21 cellular contexts compared by ENCODE assay signal in the genomic region with DNA sequence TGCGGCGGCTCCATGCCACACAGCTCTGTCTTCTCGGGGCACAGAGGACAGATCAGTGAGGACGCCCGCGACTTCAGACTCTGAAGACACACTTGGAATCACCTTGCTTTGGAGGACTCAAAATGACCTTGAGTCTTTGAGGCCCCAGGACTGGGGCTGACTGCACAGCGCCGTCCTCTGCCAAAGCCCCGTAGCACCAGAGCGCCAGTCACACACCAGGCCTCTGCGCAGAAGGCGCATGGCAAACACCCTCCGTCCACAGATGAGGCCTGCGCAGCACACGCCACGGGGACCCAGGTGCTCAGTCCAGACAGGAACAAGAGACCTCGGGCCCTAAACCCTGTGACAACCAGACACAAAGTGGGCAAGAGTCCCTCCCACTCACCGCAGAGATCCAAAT.
DNase-seq lines count a peak whose midpoint lies in the region; ATAC-seq and TF ChIP-seq lines count a peak whose summit lies in the region.
"Had no signal": no experiment of that assay in that cellular context is flagged by ENCODE, and none has a peak within 500 bp of the region (broad histone marks: within the 10 kb centered on the region; RNA-seq: fewer than 3 reads in every experiment).

No MANE protein-coding gene starts in this region.

- no peak overlapping the region for H3K56ac ChIP-seq in mesendoderm (ENCODE audit: low read length)

- TF ChIP-seq CTCF in mammary epithelial cell (conservative IDR thresholded peaks at IDR 0.05 in 1 of 2, IDR thresholded peaks at IDR 0.05 in 1 of 2; ENCODE audit: extremely low read depth in 1 of 2, insufficient read depth in 1 of 2, low read depth in 1 of 2, low read length in 2 of 2): no peak

- H2AFZ ChIP-seq in mammary epithelial cell (ENCODE audit: low read depth, low read length): no peak overlapping the region

- CTCF ChIA-PET in activated naive CD4-positive, alpha-beta T cell treated with anti-CD3 and anti-CD28 coated beads, Interleukin-2, amount 10 ng/mL, durations not matched to agents 7 days and 5 days (lab: Charles Lee): no interaction called here
- CTCF ChIA-PET in mammary epithelial cell (lab: Charles Lee; ENCODE audit: low non-redundant PET): no interaction called here

- H3K27me3 ChIP-seq in HUES6 (ENCODE audit: control insufficient read depth, insufficient read depth, low read length): no peaks in the 10 kb centered on the region
- no peaks in the 10 kb centered on the region for H3K27me3 ChIP-seq in mesendoderm (ENCODE audit: insufficient read depth, low read length, poor library complexity)
- H3K27me3 ChIP-seq in mammary epithelial cell (ENCODE audit: insufficient read depth, low read length): no peaks in the 10 kb centered on the region
- H3K27me3 ChIP-seq: Peyer's patch, SJCRH30 had no signal

- in situ Hi-C loops in mammary epithelial cell (cut with MboI; ENCODE audit: low sequenced_read_pairs in 2 of 2): no loop called here

- H3K4me1 Mint-ChIP-seq in activated naive CD4-positive, alpha-beta T cell treated with anti-CD3 and anti-CD28 coated beads, Interleukin-2, amount 50 U/mL, for 24 hours: peaks cover 55% of the 10 kb centered on the region
- H3K4me1 Mint-ChIP-seq in activated naive CD4-positive, alpha-beta T cell treated with anti-CD3 and anti-CD28 coated beads, Interleukin-2, amount 10 ng/mL, durations not matched to agents 7 days and 5 days: peaks cover 44% of the 10 kb centered on the region
- H3K4me1 Mint-ChIP-seq in immature natural killer cell: peaks cover 63 to 87% of the 10 kb centered on the region in 2 donors
- H3K4me1 Mint-ChIP-seq in stimulated activated naive B cell treated with anti-CD40 and anti-IgM and Interleukin-4, amounts not matched to agents 10 μg/mL and 1 μg/mL and 100 μg/mL, for 72 hours: peaks cover 63 to 85% of the 10 kb centered on the region in 2 donors

- WGBS in mesendoderm (ENCODE audit: extremely low coverage, insufficient coverage, low lambda C conversion rate): no CpG with 5 or more reads among the region's 18 CpGs
- 99% methylated on average over 15 of the region's 18 CpGs for WGBS in mammary epithelial cell (ENCODE audit: low coverage, missing lambda C conversion rate)

- no peaks in the 10 kb centered on the region for H3K79me2 ChIP-seq in mesendoderm (ENCODE audit: control insufficient read depth, insufficient read depth, low read length)
- H3K79me2 ChIP-seq in mammary epithelial cell (ENCODE audit: insufficient read depth, low read length): peaks cover 6% of the 10 kb centered on the region

- H3K4ac ChIP-seq in mesendoderm (ENCODE audit: low read depth, low read length): no peak overlapping the region

- peak overlapping the region; percentile 2 for H3K4me3 Mint-ChIP-seq in activated naive CD4-positive, alpha-beta T cell treated with anti-CD3 and anti-CD28 coated beads, Interleukin-2, amount 50 U/mL, for 24 hours
- H3K4me3 Mint-ChIP-seq in activated naive CD4-positive, alpha-beta T cell treated with anti-CD3 and anti-CD28 coated beads, Interleukin-2, amount 10 ng/mL, durations not matched to agents 7 days and 5 days: no peak overlapping the region
- H3K4me3 Mint-ChIP-seq in immature natural killer cell: peak overlapping the region in 3 of 5 donors; percentile 51 to 80 (median 77)
- no peak overlapping the region for H3K4me3 Mint-ChIP-seq in stimulated activated naive B cell treated with anti-CD40 and anti-IgM and Interleukin-4, amounts not matched to agents 10 μg/mL and 1 μg/mL and 100 μg/mL, for 72 hours
- H3K4me3 Mint-ChIP-seq: CD4-positive, alpha-beta memory T cell had no signal

- no peak overlapping the region for H2BK15ac ChIP-seq in mesendoderm (replicated peaks; ENCODE audit: low read depth)

- no peak overlapping the region for H2BK120ac ChIP-seq in mesendoderm (ENCODE audit: low read depth, low read length)

- H3K4me3 ChIP-seq in HUES6 (ENCODE audit: low read depth, low read length) (no peak overlapping the region), mesendoderm (ENCODE audit: low read length) (no peak overlapping the region), mammary epithelial cell (replicated peaks in 1 of 3; ENCODE audit: insufficient read depth in 1 of 3, low read depth in 2 of 3, low read length in 3 of 3) (no peak overlapping the region)
- H3K4me3 ChIP-seq: HAP-1, Peyer's patch, SJCRH30 had no signal

- BruUV-seq in mammary epithelial cell (replicated peaks; lab: Mats Ljungman, UMichigan): no TSS peak

- no peaks in the 10 kb centered on the region for H3K9me3 Mint-ChIP-seq in activated naive CD4-positive, alpha-beta T cell treated with anti-CD3 and anti-CD28 coated beads, Interleukin-2, amount 50 U/mL, for 24 hours
- no peaks in the 10 kb centered on the region for H3K9me3 Mint-ChIP-seq in activated naive CD4-positive, alpha-beta T cell treated with anti-CD3 and anti-CD28 coated beads, Interleukin-2, amount 10 ng/mL, durations not matched to agents 7 days and 5 days
- H3K9me3 Mint-ChIP-seq in immature natural killer cell: peaks cover 4 to 13% (median 8%) of the 10 kb centered on the region in 6 donors
- peaks cover 6 to 7% of the 10 kb centered on the region in 2 donors for H3K9me3 Mint-ChIP-seq in stimulated activated naive B cell treated with anti-CD40 and anti-IgM and Interleukin-4, amounts not matched to agents 10 μg/mL and 1 μg/mL and 100 μg/mL, for 72 hours

- H3K27ac ChIP-seq in HUES6 (ENCODE audit: low read depth, low read length) (0 out of 2 replicates have a peak overlapping the region, but pooled peaks have one; percentile 7), mesendoderm (ENCODE audit: low read depth, low read length) (no peak overlapping the region), mammary epithelial cell (ENCODE audit: insufficient read depth, low read depth, low read length) (no peak overlapping the region)
- H3K27ac ChIP-seq: KMS-11, Peyer's patch, SJCRH30 had no signal

- no peak for ATAC-seq in stimulated activated naive B cell treated with anti-CD40 and anti-IgM and Interleukin-4, amounts not matched to agents 10 μg/mL and 1 μg/mL and 100 μg/mL, for 72 hours (replicated peaks)
- ATAC-seq in GM19324 (IDR thresholded peaks at IDR 0.05; ENCODE audit: low FRiP score, unreplicated experiment): no peak

- no peak overlapping the region for H4K5ac ChIP-seq in mesendoderm (ENCODE audit: low read length)

- H3K18ac ChIP-seq in mesendoderm (ENCODE audit: low read length): no peak overlapping the region

- H3K23ac ChIP-seq in mesendoderm (ENCODE audit: low read length): no peak overlapping the region

- H3K4me2 ChIP-seq in mesendoderm (ENCODE audit: low read length): no peak overlapping the region
- H3K4me2 ChIP-seq in mammary epithelial cell (ENCODE audit: insufficient read depth, low read depth, low read length): no peak overlapping the region
- H3K4me2 ChIP-seq: KMS-11 had no signal

- peaks cover 2% of the 10 kb centered on the region for H3K36me3 Mint-ChIP-seq in activated naive CD4-positive, alpha-beta T cell treated with anti-CD3 and anti-CD28 coated beads, Interleukin-2, amount 50 U/mL, for 24 hours
- peaks cover 8% of the 10 kb centered on the region for H3K36me3 Mint-ChIP-seq in activated naive CD4-positive, alpha-beta T cell treated with anti-CD3 and anti-CD28 coated beads, Interleukin-2, amount 10 ng/mL, durations not matched to agents 7 days and 5 days
- H3K36me3 Mint-ChIP-seq in immature natural killer cell: peaks cover 6 to 9% (median 8%) of the 10 kb centered on the region in 3 donors
- H3K36me3 Mint-ChIP-seq in stimulated activated naive B cell treated with anti-CD40 and anti-IgM and Interleukin-4, amounts not matched to agents 10 μg/mL and 1 μg/mL and 100 μg/mL, for 72 hours: peaks cover 31 to 52% of the 10 kb centered on the region in 2 donors

- H3K36me3 ChIP-seq in HUES6 (ENCODE audit: control insufficient read depth, insufficient read depth, low read length) (peaks cover 3% of the 10 kb centered on the region; the same call in 1 of the 2 replicates), mesendoderm (ENCODE audit: control insufficient read depth, insufficient read depth, low read length) (no peaks in the 10 kb centered on the region), mammary epithelial cell (ENCODE audit: insufficient read depth, low read length) (no peaks in the 10 kb centered on the region)
- H3K36me3 ChIP-seq: HAP-1, Peyer's patch, SJCRH30 had no signal

- no peak overlapping the region for H4K8ac ChIP-seq in mesendoderm (ENCODE audit: low read depth, low read length)

- H2AK5ac ChIP-seq in mesendoderm (ENCODE audit: low read length): no peak overlapping the region

- H3K9ac ChIP-seq in HUES6 (ENCODE audit: low read length) (no peak overlapping the region), mesendoderm (ENCODE audit: low read length) (no peak overlapping the region), mammary epithelial cell (ENCODE audit: insufficient read depth, low read length) (no peak overlapping the region)
- H3K9ac ChIP-seq: KMS-11 had no signal

- H3K79me1 ChIP-seq in mesendoderm (ENCODE audit: low read length): peaks cover 4% of the 10 kb centered on the region

- no peaks in the 10 kb centered on the region for H4K20me1 ChIP-seq in mammary epithelial cell (ENCODE audit: insufficient read depth, low read length)

- no peak overlapping the region for H2BK5ac ChIP-seq in mesendoderm (ENCODE audit: low read length)

- dilution Hi-C loops in mammary epithelial cell (cut with HindIII; ENCODE audit: low sequenced_read_pairs): loop anchor here (10.0 kb wide), 2 partner anchors 73 to 97 kb away; no protein-coding TSS in a partner anchor

- DNase-seq in activated naive CD4-positive, alpha-beta T cell treated with anti-CD3 and anti-CD28 coated beads, Interleukin-2, amount 10 ng/mL, durations not matched to agents 7 days and 5 days: no peak
- DNase-seq in immature natural killer cell: no peak
- DNase-seq in stimulated activated naive B cell treated with anti-CD40 and anti-IgM and Interleukin-4, amounts not matched to agents 10 μg/mL and 1 μg/mL and 100 μg/mL, for 72 hours: no peak
- DNase-seq in mesendoderm: no peak
- DNase-seq in mammary epithelial cell: no peak
- DNase-seq: 8988T; CD4-positive, alpha-beta memory T cell; DMS153; NCI-H1417; NCI-H1694 treated with DMSO at 0.1 percent for 48 hours; NCI-H2081 treated with DMSO at 0.1 percent for 48 hours; NCI-H2171 treated with DMSO at 0.1 percent for 48 hours; NCI-H524 treated with DMSO at 0.1 percent for 48 hours; NCI-H82; Peyer's patch; SJCRH30 had no signal

- H3K27me3 Mint-ChIP-seq in activated naive CD4-positive, alpha-beta T cell treated with anti-CD3 and anti-CD28 coated beads, Interleukin-2, amount 50 U/mL, for 24 hours: no peaks in the 10 kb centered on the region
- no peaks in the 10 kb centered on the region for H3K27me3 Mint-ChIP-seq in activated naive CD4-positive, alpha-beta T cell treated with anti-CD3 and anti-CD28 coated beads, Interleukin-2, amount 10 ng/mL, durations not matched to agents 7 days and 5 days
- H3K27me3 Mint-ChIP-seq in immature natural killer cell (ENCODE audit: low read depth in 3 of 3): peaks cover 17 to 44% (median 33%) of the 10 kb centered on the region in 3 donors
- H3K27me3 Mint-ChIP-seq in stimulated activated naive B cell treated with anti-CD40 and anti-IgM and Interleukin-4, amounts not matched to agents 10 μg/mL and 1 μg/mL and 100 μg/mL, for 72 hours: no peaks in the 10 kb centered on the region
- H3K27me3 Mint-ChIP-seq: CD4-positive, alpha-beta memory T cell had no signal

- intact Hi-C loops in mammary epithelial cell (cut with micrococcal nuclease): no loop called here

- H3K9me3 ChIP-seq in HUES6 (ENCODE audit: control insufficient read depth, insufficient read depth, low read depth, low read length): no peaks in the 10 kb centered on the region
- no peaks in the 10 kb centered on the region for H3K9me3 ChIP-seq in mammary epithelial cell (replicated peaks; ENCODE audit: insufficient read depth, low read length)
- H3K9me3 ChIP-seq: HAP-1, Peyer's patch, SJCRH30 had no signal

- H3K27ac Mint-ChIP-seq in activated naive CD4-positive, alpha-beta T cell treated with anti-CD3 and anti-CD28 coated beads, Interleukin-2, amount 50 U/mL, for 24 hours: no peak overlapping the region
- no peak overlapping the region for H3K27ac Mint-ChIP-seq in activated naive CD4-positive, alpha-beta T cell treated with anti-CD3 and anti-CD28 coated beads, Interleukin-2, amount 10 ng/mL, durations not matched to agents 7 days and 5 days
- no peak overlapping the region for H3K27ac Mint-ChIP-seq in immature natural killer cell
- H3K27ac Mint-ChIP-seq in stimulated activated naive B cell treated with anti-CD40 and anti-IgM and Interleukin-4, amounts not matched to agents 10 μg/mL and 1 μg/mL and 100 μg/mL, for 72 hours: peak overlapping the region; percentile 75

- H3K4me1 ChIP-seq in HUES6 (ENCODE audit: control insufficient read depth, insufficient read depth, low read length) (peaks cover 3% of the 10 kb centered on the region; the same call in 1 of the 2 replicates), mesendoderm (ENCODE audit: control insufficient read depth, low read depth, low read length) (no peaks in the 10 kb centered on the region), mammary epithelial cell (ENCODE audit: insufficient read depth, low read length) (no peaks in the 10 kb centered on the region)
- H3K4me1 ChIP-seq: HAP-1, SJCRH30 had no signal

Comparison
In these comparisons a context has a peak if more than half of its experiments do, and no peak if none do; other contexts are left out.
1. H3K4me3 Mint-ChIP-seq: peak in activated naive CD4-positive, alpha-beta T cell treated with anti-CD3 and anti-CD28 coated beads, Interleukin-2, amount 50 U/mL, for 24 hours (single experiment) and immature natural killer cell (3 of 5); none in activated naive CD4-positive, alpha-beta T cell treated with anti-CD3 and anti-CD28 coated beads, Interleukin-2, amount 10 ng/mL, durations not matched to agents 7 days and 5 days (single experiment) and stimulated activated naive B cell treated with anti-CD40 and anti-IgM and Interleukin-4, amounts not matched to agents 10 μg/mL and 1 μg/mL and 100 μg/mL, for 72 hours (0 of 2).